In the genomic region with DNA sequence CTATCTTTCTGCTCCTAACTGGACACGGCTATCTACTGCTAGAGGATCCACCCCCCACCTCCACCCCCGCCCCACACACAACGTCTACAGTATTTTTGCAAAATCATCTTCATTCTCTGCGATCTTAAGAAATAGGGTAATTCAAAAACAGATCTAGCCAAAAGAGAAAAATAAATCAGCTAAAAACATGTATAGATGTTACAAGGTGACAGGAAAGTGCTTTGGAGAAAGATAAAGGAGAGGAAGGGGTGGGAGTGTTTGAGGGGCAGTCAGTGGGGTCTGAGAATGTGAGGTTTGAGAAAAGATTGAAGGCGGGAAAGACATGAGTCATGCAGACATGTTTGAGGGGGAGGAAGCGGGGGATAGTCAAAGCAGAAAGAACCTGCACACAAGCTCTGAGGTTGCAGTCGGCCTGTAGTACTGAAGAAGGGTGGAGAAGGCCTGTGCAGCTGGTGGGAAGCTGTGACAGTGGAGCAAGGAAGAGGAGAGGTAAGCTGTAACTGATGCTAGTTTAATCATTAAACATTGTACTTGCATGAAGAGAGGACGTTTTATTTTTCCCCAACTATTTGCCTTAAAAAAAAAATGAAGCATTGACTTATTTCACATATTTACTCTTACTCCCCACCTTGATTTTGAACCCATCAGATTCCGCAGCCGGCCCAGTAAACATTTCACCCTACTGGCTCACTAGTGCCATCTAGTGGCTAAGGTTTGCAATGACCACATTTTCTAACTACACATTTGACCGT, we compare ENCODE assay signal across 8 cellular contexts.
DNase-seq lines count a peak whose midpoint lies in the region; ATAC-seq and TF ChIP-seq lines count a peak whose summit lies in the region.

No MANE protein-coding gene starts in this region.

- peak; percentile 76 for ATAC-seq in GM18519 (IDR thresholded peaks at IDR 0.05; ENCODE audit: low FRiP score, unreplicated experiment)
- peak; percentile 91 for ATAC-seq in HG02970 (IDR thresholded peaks at IDR 0.05; ENCODE audit: low FRiP score, unreplicated experiment)
- ATAC-seq in activated B cell treated with CpG ODN at 0.5 μM for 24 hours (ENCODE audit: low read depth): peak; percentile 64

- no peak overlapping the region for H3K27ac Mint-ChIP-seq in activated B cell treated with CpG ODN at 0.5 μM for 24 hours

- no peak overlapping the region for H3K4me3 Mint-ChIP-seq in activated B cell treated with CpG ODN at 0.5 μM for 24 hours

- H3K27me3 Mint-ChIP-seq in activated B cell treated with CpG ODN at 0.5 μM for 24 hours: no peaks in the 10 kb centered on the region

- no peaks in the 10 kb centered on the region for H3K36me3 Mint-ChIP-seq in activated B cell treated with CpG ODN at 0.5 μM for 24 hours (ENCODE audit: low read depth)

- DNase-seq in Ammon's horn (ENCODE audit: low spot score) (peak; percentile 83), NCI-H2107 treated with DMSO at 0.1 percent for 48 hours (lab: John Stamatoyannopoulos, UW; ENCODE audit: unreplicated experiment) (peak; percentile 53), activated B cell treated with CpG ODN at 0.5 μM for 24 hours (peak; percentile 15), dermis microvascular lymphatic vessel endothelial cell (ENCODE audit: low read depth in 2 of 2) (peak; percentile 25 to 45), medulla oblongata (ENCODE audit: extremely low spot score) (peak; percentile 91)
- peak; percentile 11 for DNase-seq in stimulated activated naive CD4-positive, alpha-beta T cell treated with Interleukin-2 at 50 U/mL for 16 hours (lab: John Stamatoyannopoulos, UW)

- H3K4me1 Mint-ChIP-seq in activated B cell treated with CpG ODN at 0.5 μM for 24 hours: no peaks in the 10 kb centered on the region

- POLR2A ChIA-PET in activated B cell treated with CpG ODN at 0.5 μM for 24 hours (lab: Charles Lee): no interaction called here

- CTCF ChIA-PET in activated B cell treated with CpG ODN at 0.5 μM for 24 hours (lab: Charles Lee): interaction anchor here (1.2 to 1.6 kb wide), 2 partner anchors 10 to 13 kb away, joined by 3 to 5 read pairs; no protein-coding TSS in a partner anchor

- TF ChIP-seq CTCF in activated B cell treated with CpG ODN at 0.5 μM for 24 hours (IDR thresholded peaks at IDR 0.05): no peak

- intact Hi-C loops in activated B cell treated with CpG ODN at 0.5 μM for 24 hours (cut with micrococcal nuclease): no loop called here

- H3K9me3 Mint-ChIP-seq in activated B cell treated with CpG ODN at 0.5 μM for 24 hours: no peaks in the 10 kb centered on the region

Comparison
In these comparisons a context has a peak if more than half of its experiments do, and no peak if none do; other contexts are left out.
1. Peak in every context shown above with its lines: DNase-seq and ATAC-seq.
2. DNase-seq: peak in every context shown above with its lines; median percentile 91 in medulla oblongata; 83 in Ammon's horn; 53 in NCI-H2107 treated with DMSO at 0.1 percent for 48 hours; 35 in dermis microvascular lymphatic vessel endothelial cell; 15 in activated B cell treated with CpG ODN at 0.5 μM for 24 hours; 11 in stimulated activated naive CD4-positive, alpha-beta T cell treated with Interleukin-2 at 50 U/mL for 16 hours.